Comparison of ENCODE assay signal across 8 cellular contexts in genomic region chr6:151452750-151453427, GRCh38. TPM values are rescaled to one million over a fixed set of nuclear protein-coding genes. Genes with fewer than 3 reads are reported as not detected.
DNase-seq lines count a peak whose midpoint lies in the region; ATAC-seq, FAIRE-seq and TF ChIP-seq lines count a peak whose summit lies in the region.

No MANE protein-coding gene starts in this region.

- peak overlapping the region; percentile 66 for H3K4me2 ChIP-seq in MM.1S (ENCODE audit: low read depth, low read length)
- H3K4me2 ChIP-seq in K562 (ENCODE audit: insufficient read depth, low read length), result peak overlapping the region; percentile 80

- POLR2A ChIA-PET in K562 (lab: Yijun Ruan, JAX), result interaction anchor here (0.6 to 2.0 kb wide), 8 partner anchors 13 to 1707 kb away, joined by 3 to 18 read pairs (median 4); partner anchors contain the start of gene NUP43

- in situ Hi-C loops in K562 (cut with MboI), result no loop called here

- H3K9ac ChIP-seq in MM.1S (ENCODE audit: low read length) (peak overlapping the region; percentile 72), K562 (ENCODE audit: insufficient read depth in 1 of 2, low read depth in 2 of 2, low read length in 2 of 2) (peak overlapping the region; percentile 76 to 92), stomach smooth muscle (ENCODE audit: low read length in 2 of 2) (peak overlapping the region; percentile 71 to 91)

- no peak for TF ChIP-seq POLR2A in K562 (conservative IDR thresholded peaks at IDR 0.05)

- H3K79me2 ChIP-seq in MM.1S (ENCODE audit: low read length), result peaks cover 30% of the 10 kb centered on the region
- peaks cover 45% of the 10 kb centered on the region for H3K79me2 ChIP-seq in K562 (ENCODE audit: control insufficient read depth, insufficient read depth, low read length)

- no peaks in the 10 kb centered on the region for H3K9me3 ChIP-seq in MM.1S (replicated peaks; ENCODE audit: insufficient read depth, low read length)
- no peaks in the 10 kb centered on the region for H3K9me3 ChIP-seq in K562 (replicated peaks; ENCODE audit: control insufficient read depth, insufficient read depth, low read depth, low read length)
- no peaks in the 10 kb centered on the region for H3K9me3 ChIP-seq in stomach smooth muscle (ENCODE audit: control insufficient read depth in 2 of 2, low read length in 2 of 2)

- H3K27me3 ChIP-seq in MM.1S (replicated peaks; ENCODE audit: insufficient read depth, low read length), result no peaks in the 10 kb centered on the region
- no peaks in the 10 kb centered on the region for H3K27me3 ChIP-seq in K562 (ENCODE audit: control insufficient read depth in 2 of 2, insufficient read depth in 2 of 2, low read length in 2 of 2)
- no peaks in the 10 kb centered on the region for H3K27me3 ChIP-seq in kidney epithelial cell (ENCODE audit: control insufficient read depth, insufficient read depth, low read length)
- no peaks in the 10 kb centered on the region for H3K27me3 ChIP-seq in stomach smooth muscle (ENCODE audit: control insufficient read depth in 1 of 2, insufficient read depth in 2 of 2, low read length in 2 of 2)

- H3F3A ChIP-seq in MM.1S (ENCODE audit: insufficient read depth, low read length), result no peaks in the 10 kb centered on the region

- no peak for FAIRE-seq in K562 (lab: Jason Lieb, UNC)

- no peak for TF ChIP-seq RAD21 in K562 (CRISPR knock-in tag; conservative IDR thresholded peaks at IDR 0.05 in 1 of 2, IDR thresholded peaks at IDR 0.05 in 1 of 2)

- no peak for TF ChIP-seq CTCF in MM.1S (IDR thresholded peaks at IDR 0.05; ENCODE audit: low read length)
- TF ChIP-seq CTCF in K562 (IDR thresholded peaks at IDR 0.05 in 2 of 3, conservative IDR thresholded peaks at IDR 0.05 in 1 of 3; ENCODE audit: insufficient read depth in 2 of 3, low read depth in 1 of 3, low read length in 3 of 3), result no peak
- TF ChIP-seq CTCF in kidney epithelial cell (IDR thresholded peaks at IDR 0.05; ENCODE audit: insufficient read depth, low read length, poor library complexity, severe bottlenecking), result no peak

- WGBS in K562 (ENCODE audit: insufficient coverage, low coverage, missing lambda C conversion rate), result under 1% methylated on average over 24 of the region's 24 CpGs

- H2AFZ ChIP-seq in MM.1S (ENCODE audit: low read length), result peak overlapping the region; percentile 86
- H2AFZ ChIP-seq in K562 (ENCODE audit: low read depth, low read length), result peak overlapping the region; percentile 85

- TF ChIP-seq EP300 in K562 (IDR thresholded peaks at IDR 0.05; ENCODE audit: low read length), result no peak

- TSS peak; percentile 45 for BruUV-seq in K562 (replicated peaks; lab: Mats Ljungman, UMichigan)

- H4K20me1 ChIP-seq in MM.1S (ENCODE audit: insufficient read depth, low read length), result no peaks in the 10 kb centered on the region
- H4K20me1 ChIP-seq in K562 (replicated peaks; ENCODE audit: control insufficient read depth, insufficient read depth, low read length), result no peaks in the 10 kb centered on the region

- ATAC-seq in K562 (peak; percentile 59), GM21576 (IDR thresholded peaks at IDR 0.05; ENCODE audit: unreplicated experiment) (no peak), GM21390 (IDR thresholded peaks at IDR 0.05; ENCODE audit: unreplicated experiment) (no peak)

- CTCF ChIA-PET in K562 (lab: Yijun Ruan, JAX; ENCODE audit: low intra/inter-chr PET ratio), result no interaction called here

- H3K4me3 ChIP-seq in MM.1S (ENCODE audit: low read length), result peak overlapping the region; percentile 64
- H3K4me3 ChIP-seq in K562, result peak overlapping the region; percentile 73
- peak overlapping the region; percentile 93 for H3K4me3 ChIP-seq in kidney epithelial cell (ENCODE audit: low read depth, low read length)
- H3K4me3 ChIP-seq in stomach smooth muscle (ENCODE audit: low read length in 2 of 2), result peak overlapping the region; percentile 69 to 94

- intact Hi-C loops in K562 (cut with micrococcal nuclease), result loop anchor here (1.0 to 5.0 kb wide), 3 partner anchors 23 to 1529 kb away; partner anchors contain the start of genes FBXO5 and ZBTB2

- H3K4me1 ChIP-seq in MM.1S (ENCODE audit: low read length) (no peaks in the 10 kb centered on the region), K562 (replicated peaks in 1 of 2; ENCODE audit: control insufficient read depth in 2 of 2, insufficient read depth in 2 of 2, low read length in 2 of 2) (peaks cover 0 to 7% of the 10 kb centered on the region in 2 experiments; a peak in 4 of 5 replicates), stomach smooth muscle (ENCODE audit: control insufficient read depth, insufficient read depth, low read length) (peaks cover 4% of the 10 kb centered on the region)

- peak overlapping the region; percentile 79; the same call in 1 of the 2 replicates for H3K27ac ChIP-seq in MM.1S (ENCODE audit: low read length)
- peak overlapping the region; percentile 70 for H3K27ac ChIP-seq in K562 (ENCODE audit: extremely low read depth, low read depth, low read length)
- peak overlapping the region; percentile 86 for H3K27ac ChIP-seq in stomach smooth muscle (ENCODE audit: low read length)

- no peaks in the 10 kb centered on the region for H3K9me1 ChIP-seq in K562 (ENCODE audit: control insufficient read depth, insufficient read depth, low read length)

- H3K36me3 ChIP-seq in MM.1S (replicated peaks; ENCODE audit: insufficient read depth, low read length) (no peaks in the 10 kb centered on the region), K562 (ENCODE audit: control insufficient read depth, insufficient read depth, low read length) (peaks cover 15% of the 10 kb centered on the region; the same call in 2 of the 3 replicates), kidney epithelial cell (ENCODE audit: control insufficient read depth, insufficient read depth, low read length) (no peaks in the 10 kb centered on the region), stomach smooth muscle (ENCODE audit: control insufficient read depth in 2 of 2, insufficient read depth in 2 of 2, low read length in 2 of 2) (peaks cover 0 to 5% of the 10 kb centered on the region in 2 donors)

- peak; percentile 51 for DNase-seq in ELF-1 (ENCODE audit: low read depth, low spot score)
- DNase-seq in MM.1S, result peak; percentile 17
- peak in 2 of 4 experiments; percentile 22 to 53 for DNase-seq in K562 (ENCODE audit: extremely low read depth in 1 of 4, low spot score in 3 of 4)
- no peak for DNase-seq in kidney epithelial cell (ENCODE audit: low read depth)
- DNase-seq in activated CD8-positive, alpha-beta memory T cell treated with anti-CD3 and anti-CD28 coated beads, Interleukin-2, amount 50 U/mL, for 48 hours, result no peak

- no peaks in the 10 kb centered on the region for H3K9me2 ChIP-seq in MM.1S (replicated peaks; ENCODE audit: insufficient read depth, low read length)

TF ChIP-seq in K562, 482 proteins besides CTCF, POLR2A, EP300 and RAD21 (continues in another document):
- TF ChIP-seq ILK (tag; IDR thresholded peaks at IDR 0.05; ENCODE audit: borderline replicate concordance, low read depth) (no peak), MCM3 (IDR thresholded peaks at IDR 0.05) (no peak), ZNF717 (CRISPR knock-in tag; IDR thresholded peaks at IDR 0.05) (no peak)

RNA-seq across cellular contexts. Expression of gene RMND1, which starts 1.0 kb away (rescaled TPM):
- 40.6 and 86.4 TPM in 2 replicates for total RNA-seq in K562 (2011; cell fraction: chromatin; rRNA removed; ENCODE audit: low replicate concordance)
- 24.5 and 31.5 TPM in 2 replicates for total RNA-seq in K562 (2011; cell fraction: nucleolus; rRNA removed)
- 40.5 and 43.6 TPM in 2 replicates for total RNA-seq in K562 (2011; cell fraction: nucleoplasm; rRNA removed)
- total RNA-seq in K562 (2014; rRNA removed) (27.8 and 29.6 TPM in 2 replicates), K562 (2014; rRNA removed; fragmentation: Illumina TruSeq; extraction: Trizol) (47.8 and 51.5 TPM in 2 replicates), K562 (2015; rRNA removed; fragmentation: Illumina TruSeq; extraction: Trizol) (42.9 and 45.2 TPM in 2 replicates), K562 (2021) (25.2 and 26.9 TPM in 2 replicates), kidney epithelial cell (49.2 and 59.8 TPM in 2 replicates)
- polyA plus RNA-seq in K562 (2011; rRNA removed) (26.7 and 33.3 TPM in 2 replicates), K562 (2014; fragmentation: Illumina TruSeq; extraction: Trizol) (37.2 and 42.6 TPM in 2 replicates), K562 (2014; fragmentation: Nextera tagmentation; extraction: Ambion mirVana) (10 to 100 TPM; 36.2 to 38.4 TPM), K562 (2014; rRNA removed) (32.2 and 35.1 TPM in 2 replicates)
- 8.1 and 14.3 TPM in 2 replicates for polyA plus RNA-seq in K562 (2011; cell fraction: cytosol; rRNA removed)
- 8.1 and 8.3 TPM in 2 replicates for polyA plus RNA-seq in K562 (2011; cell fraction: nucleus; rRNA removed)
- polyA plus RNA-seq in K562 (2012), result 25.7 and 41.6 TPM in 2 replicates
- 50.2 and 53.2 TPM in 2 replicates for polyA minus RNA-seq in K562 (2011; rRNA and poly(A)+ RNA removed)
- polyA minus RNA-seq in K562 (2011; cell fraction: cytosol; rRNA and poly(A)+ RNA removed), result 13.4 and 19.6 TPM in 2 replicates
- 23.3 and 31.4 TPM in 2 replicates for polyA minus RNA-seq in K562 (2011; cell fraction: nucleus; rRNA and poly(A)+ RNA removed)

RNA-seq across cellular contexts. Expression of gene CCDC170, which starts 40.9 kb away (rescaled TPM):
- total RNA-seq in K562 (2011; cell fraction: chromatin; rRNA removed; ENCODE audit: low replicate concordance), result 0.67 TPM in 1 of 2 replicates, not detected in the other
- total RNA-seq in K562 (2011; cell fraction: nucleolus; rRNA removed), result not detected in 2 replicates
- total RNA-seq in K562 (2011; cell fraction: nucleoplasm; rRNA removed), result not detected in 2 replicates
- total RNA-seq in K562 (2014; rRNA removed), result 0.05 TPM in 1 of 2 replicates, not detected in the other
- not detected in 2 replicates for total RNA-seq in K562 (2014; rRNA removed; fragmentation: Illumina TruSeq; extraction: Trizol)
- 0.18 TPM in 1 of 2 replicates, not detected in the other for total RNA-seq in K562 (2015; rRNA removed; fragmentation: Illumina TruSeq; extraction: Trizol)
- total RNA-seq in K562 (2021), result not detected in 2 replicates
- not detected in 2 replicates for polyA plus RNA-seq in K562 (2011; rRNA removed)
- not detected in 2 replicates for polyA plus RNA-seq in K562 (2011; cell fraction: cytosol; rRNA removed)
- polyA plus RNA-seq in K562 (2011; cell fraction: nucleus; rRNA removed), result not detected in 2 replicates
- polyA plus RNA-seq in K562 (2012), result 0.03 TPM in 1 of 2 replicates, not detected in the other
- not detected in 2 replicates for polyA plus RNA-seq in K562 (2014; fragmentation: Illumina TruSeq; extraction: Trizol)
- polyA plus RNA-seq in K562 (2014; fragmentation: Nextera tagmentation; extraction: Ambion mirVana), result not detected
- polyA plus RNA-seq in K562 (2014; rRNA removed), result 0.01 TPM in 1 of 2 replicates, not detected in the other
- 0.32 TPM in 1 of 2 replicates, not detected in the other for polyA minus RNA-seq in K562 (2011; rRNA and poly(A)+ RNA removed)
- not detected in 2 replicates for polyA minus RNA-seq in K562 (2011; cell fraction: cytosol; rRNA and poly(A)+ RNA removed)
- not detected in 2 replicates for polyA minus RNA-seq in K562 (2011; cell fraction: nucleus; rRNA and poly(A)+ RNA removed)
- total RNA-seq in kidney epithelial cell, result 0.14 TPM in 1 of 2 replicates, not detected in the other

Comparison
In these comparisons a context has a peak if more than half of its experiments do, and no peak if none do; other contexts are left out.
1. DNase-seq: peak in ELF-1 (single experiment) and MM.1S (single experiment); none in kidney epithelial cell (single experiment) and activated CD8-positive, alpha-beta memory T cell treated with anti-CD3 and anti-CD28 coated beads, Interleukin-2, amount 50 U/mL, for 48 hours (single experiment).
2. Peak in every context shown above with its lines, with median percentiles within 50 percentile points of each other: H3K27ac ChIP-seq, H3K4me3 ChIP-seq and H3K9ac ChIP-seq.